Comparison of ENCODE assay signal across 10 cellular contexts in the genomic region with DNA sequence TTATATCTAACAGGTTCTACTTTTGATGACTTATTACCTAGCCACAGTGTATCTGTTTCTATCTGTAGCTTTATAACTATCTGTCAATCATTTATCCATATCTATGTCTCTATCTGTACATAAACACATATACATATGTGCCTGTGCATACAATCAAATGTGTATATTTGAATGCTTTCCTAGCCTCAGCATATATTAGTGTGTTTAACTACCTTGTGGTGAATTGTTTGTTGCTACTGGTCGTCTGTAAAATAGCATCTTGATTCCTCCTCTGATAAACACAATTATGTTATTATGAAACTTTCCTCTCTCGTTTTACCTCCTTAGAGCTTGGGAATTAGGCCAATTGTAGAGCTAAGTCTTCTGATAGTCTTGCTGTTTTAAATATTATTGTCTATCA. TPM values are rescaled to one million over a fixed set of nuclear protein-coding genes. Genes with fewer than 3 reads are reported as not detected.
DNase-seq lines count a peak whose midpoint lies in the region; ATAC-seq and TF ChIP-seq lines count a peak whose summit lies in the region.
"Had no signal": no experiment of that assay in that cellular context is flagged by ENCODE, and none has a peak within 500 bp of the region (broad histone marks: within the 10 kb centered on the region; RNA-seq: fewer than 3 reads in every experiment).

No MANE protein-coding gene starts in this region.

- H3K36me3 Mint-ChIP-seq in Calu3 (ENCODE audit: insufficient read depth, unreplicated experiment) (peaks cover 4% of the 10 kb centered on the region), chondrocyte (ENCODE audit: low read depth) (no peaks in the 10 kb centered on the region)

- H3K9me2 ChIP-seq in hepatocyte (replicated peaks; ENCODE audit: insufficient read depth), result no peaks in the 10 kb centered on the region

- no peaks in the 10 kb centered on the region for H3K9me3 Mint-ChIP-seq in Calu3 (ENCODE audit: low read depth, unreplicated experiment)
- H3K9me3 Mint-ChIP-seq in chondrocyte (ENCODE audit: low read depth), result no peaks in the 10 kb centered on the region

- DNase-seq in Calu3, result no peak
- DNase-seq in hepatocyte (ENCODE audit: low spot score), result no peak
- DNase-seq in chondrocyte (ENCODE audit: low spot score), result no peak
- DNase-seq in iPS-NIHi11 (ENCODE audit: low spot score), result no peak
- no peak for DNase-seq in coronary artery (ENCODE audit: low spot score)
- no peak for DNase-seq in AG20443 (ENCODE audit: low spot score)
- DNase-seq: NCI-H1694 had no signal

- no peaks in the 10 kb centered on the region for H3K9me3 ChIP-seq in hepatocyte (ENCODE audit: low read depth)
- H3K9me3 ChIP-seq: right atrium auricular region had no signal

- peak overlapping the region; percentile 78 for H3K27ac Mint-ChIP-seq in Calu3 (ENCODE audit: unreplicated experiment)
- no peak overlapping the region for H3K27ac Mint-ChIP-seq in chondrocyte (ENCODE audit: unreplicated experiment)

- H3K27ac ChIP-seq in hepatocyte (no peak overlapping the region), coronary artery (no peak overlapping the region)
- H3K27ac ChIP-seq: right atrium auricular region had no signal

- H3K27me3 Mint-ChIP-seq in Calu3 (ENCODE audit: unreplicated experiment), result no peaks in the 10 kb centered on the region
- no peaks in the 10 kb centered on the region for H3K27me3 Mint-ChIP-seq in chondrocyte (ENCODE audit: low read depth)

- no peaks in the 10 kb centered on the region for H4K20me1 ChIP-seq in hepatocyte (ENCODE audit: insufficient read depth, poor library complexity, severe bottlenecking)

- BruUV-seq in Calu3 (replicated peaks; lab: Mats Ljungman, UMichigan), result no TSS peak

- CTCF ChIA-PET in Calu3 (lab: Charles Lee), result no interaction called here

- H3K4me2 ChIP-seq in hepatocyte, result peak overlapping the region; percentile 29

- WGBS in hepatocyte (ENCODE audit: low lambda C conversion rate, missing lambda C conversion rate), result 60% methylated on average over 2 of the region's 2 CpGs

- H3K4me1 Mint-ChIP-seq in Calu3 (ENCODE audit: low read depth, unreplicated experiment), result peaks cover 39% of the 10 kb centered on the region
- peaks cover 37% of the 10 kb centered on the region for H3K4me1 Mint-ChIP-seq in chondrocyte (ENCODE audit: low read depth)

- H3K27me3 ChIP-seq in hepatocyte, result no peaks in the 10 kb centered on the region
- H3K27me3 ChIP-seq: right atrium auricular region had no signal

- H2AFZ ChIP-seq in hepatocyte, result no peak overlapping the region

- peaks cover 28% of the 10 kb centered on the region for H3K79me2 ChIP-seq in hepatocyte

- H3K4me1 ChIP-seq in hepatocyte (ENCODE audit: insufficient read depth), result no peaks in the 10 kb centered on the region

- TF ChIP-seq CTCF in Calu3 (IDR thresholded peaks at IDR 0.05; ENCODE audit: unreplicated experiment), result no peak
- TF ChIP-seq CTCF in hepatocyte (IDR thresholded peaks at IDR 0.05; ENCODE audit: poor library complexity), result no peak
- no peak for TF ChIP-seq CTCF in chondrocyte (IDR thresholded peaks at IDR 0.05)
- TF ChIP-seq CTCF in coronary artery (IDR thresholded peaks at IDR 0.05), result no peak

- H3K4me3 Mint-ChIP-seq in Calu3 (ENCODE audit: low read depth, unreplicated experiment) (peak overlapping the region; percentile 61), chondrocyte (ENCODE audit: unreplicated experiment) (no peak overlapping the region)

- H3K4me3 ChIP-seq in hepatocyte, result no peak overlapping the region
- no peak overlapping the region for H3K4me3 ChIP-seq in coronary artery
- H3K4me3 ChIP-seq: right atrium auricular region had no signal

- ATAC-seq in GM21367 (IDR thresholded peaks at IDR 0.05; ENCODE audit: unreplicated experiment), result peak; percentile 14
- ATAC-seq in HG03520 (IDR thresholded peaks at IDR 0.05; ENCODE audit: unreplicated experiment), result peak; percentile 23

- intact Hi-C loops in Calu3 (cut with micrococcal nuclease; ENCODE audit: unreplicated experiment), result loop anchor here (5.0 kb wide), 2 partner anchors 36 to 44 kb away; partner anchors contain the start of gene PARP8

- H3K36me3 ChIP-seq in hepatocyte (replicated peaks; ENCODE audit: insufficient read depth, low read depth), result no peaks in the 10 kb centered on the region
- H3K36me3 ChIP-seq: right atrium auricular region had no signal

RNA-seq across cellular contexts. Expression of gene PARP8, which starts 44.4 kb away (rescaled TPM):
- total RNA-seq in Calu3 (2022) (42.7 and 44.1 TPM in 2 replicates), hepatocyte (15.5 and 18.0 TPM in 2 replicates), chondrocyte (23.3 to 31.3 TPM (median 23.6 TPM) in 3 replicates)
- polyA plus RNA-seq in hepatocyte, result 11.9 and 18.3 TPM in 2 replicates
